In genomic region chr2:201833796-201834195, GRCh38 we compare ENCODE assay signal across 18 cellular contexts. TPM values are rescaled to one million over a fixed set of nuclear protein-coding genes. Genes with fewer than 3 reads are reported as not detected.
DNase-seq lines count a peak whose midpoint lies in the region; ATAC-seq and TF ChIP-seq lines count a peak whose summit lies in the region.
"Had no signal": no experiment of that assay in that cellular context is flagged by ENCODE, and none has a peak within 500 bp of the region (broad histone marks: within the 10 kb centered on the region; RNA-seq: fewer than 3 reads in every experiment).

No MANE protein-coding gene starts in this region.

- H3K4me2 ChIP-seq in smooth muscle cell: no peak overlapping the region

- H3K4me3 Mint-ChIP-seq in nephron: no peak overlapping the region
- H3K4me3 Mint-ChIP-seq in natural killer cell: no peak overlapping the region
- H3K4me3 Mint-ChIP-seq: CD14-positive monocyte, IgD-negative memory B cell had no signal

- in situ Hi-C loops in SK-MEL-5 (cut with HindIII; ENCODE audit: low pct_unique_long_range_greater_than_20kb, low sequenced_read_pairs): no loop called here

- H3K9ac ChIP-seq in smooth muscle cell (ENCODE audit: low read depth): no peak overlapping the region

- H3K4me3 ChIP-seq in GM12865 (ENCODE audit: low read depth, low read length) (no peak overlapping the region), smooth muscle cell (no peak overlapping the region)
- H3K4me3 ChIP-seq: SJSA1 had no signal

- peaks cover 2% of the 10 kb centered on the region for H3K9me3 Mint-ChIP-seq in nephron
- no peaks in the 10 kb centered on the region for H3K9me3 Mint-ChIP-seq in natural killer cell
- H3K9me3 Mint-ChIP-seq: CD14-positive monocyte, IgD-negative memory B cell had no signal

- H3K27ac ChIP-seq in smooth muscle cell (ENCODE audit: low read depth) (peak overlapping the region; percentile 85), substantia nigra (ENCODE audit: low read depth, low read length, poor library complexity, severe bottlenecking) (no peak overlapping the region)
- H3K27ac ChIP-seq: SJSA1 had no signal

- no peaks in the 10 kb centered on the region for H3K27me3 ChIP-seq in smooth muscle cell (ENCODE audit: low read depth)
- H3K27me3 ChIP-seq: SJSA1 had no signal

- ATAC-seq in natural killer cell: no peak

- no peaks in the 10 kb centered on the region for H3K9me3 ChIP-seq in smooth muscle cell (replicated peaks; ENCODE audit: low read depth)
- H3K9me3 ChIP-seq: Caco-2, SJSA1 had no signal

- DNase-seq in GM12865 (ENCODE audit: low read depth): peak; percentile 14
- DNase-seq in SK-MEL-5 (ENCODE audit: low read depth, low spot score): peak; percentile 92
- DNase-seq in smooth muscle cell (lab: John Stamatoyannopoulos, UW; ENCODE audit: unreplicated experiment): no peak
- DNase-seq in substantia nigra (lab: John Stamatoyannopoulos, UW): no peak
- no peak for DNase-seq in NCI-H1092 (lab: John Stamatoyannopoulos, UW)
- DNase-seq in natural killer cell: no peak
- DNase-seq: Caco-2, DMS153, H7, Kasumi-1, NCI-H1930, NCI-H2171, NCI-H446 treated with DMSO at 0.1 percent for 48 hours had no signal

- TF ChIP-seq CTCF in GM12865 (IDR thresholded peaks at IDR 0.05; ENCODE audit: insufficient read depth, low read depth, low read length, missing control alignments) (no peak), nephron (IDR thresholded peaks at IDR 0.05; ENCODE audit: unreplicated experiment in 3 of 3) (no peak), smooth muscle cell (IDR thresholded peaks at IDR 0.05; ENCODE audit: borderline replicate concordance, insufficient read depth, poor library complexity, severe bottlenecking) (no peak), natural killer cell (IDR thresholded peaks at IDR 0.05) (no peak)

- no peaks in the 10 kb centered on the region for H3K36me3 ChIP-seq in smooth muscle cell (ENCODE audit: low read depth)
- H3K36me3 ChIP-seq: SJSA1 had no signal

- no peaks in the 10 kb centered on the region for H3K27me3 Mint-ChIP-seq in nephron (ENCODE audit: low read depth)
- H3K27me3 Mint-ChIP-seq in natural killer cell (ENCODE audit: low read depth in 2 of 2): peaks cover 9 to 15% of the 10 kb centered on the region in 2 donors
- H3K27me3 Mint-ChIP-seq: IgD-negative memory B cell had no signal

- H4K20me1 ChIP-seq in smooth muscle cell (ENCODE audit: low read depth): no peaks in the 10 kb centered on the region

- 59% methylated on average over 8 of the region's 8 CpGs for WGBS in smooth muscle cell (ENCODE audit: low lambda C conversion rate)

- H3K27ac Mint-ChIP-seq in nephron (peak overlapping the region in 2 of 3 experiments; percentile 36 to 59), natural killer cell (no peak overlapping the region)
- H3K27ac Mint-ChIP-seq: CD14-positive monocyte, IgD-negative memory B cell had no signal

- intact Hi-C loops in natural killer cell (cut with micrococcal nuclease): no loop called here

- H3K4me1 Mint-ChIP-seq in nephron (peaks cover 7% of the 10 kb centered on the region), natural killer cell (no peaks in the 10 kb centered on the region)
- H3K4me1 Mint-ChIP-seq: CD14-positive monocyte, IgD-negative memory B cell had no signal

- no peaks in the 10 kb centered on the region for H3F3A ChIP-seq in smooth muscle cell (ENCODE audit: low read depth)

- no peaks in the 10 kb centered on the region for H3K79me2 ChIP-seq in smooth muscle cell (ENCODE audit: low read depth)

- H3K36me3 Mint-ChIP-seq in nephron (ENCODE audit: low read depth) (peaks cover 4% of the 10 kb centered on the region), natural killer cell (no peaks in the 10 kb centered on the region)
- H3K36me3 Mint-ChIP-seq: CD14-positive monocyte, IgD-negative memory B cell had no signal

- H2AFZ ChIP-seq in smooth muscle cell (ENCODE audit: low read depth): no peak overlapping the region

- peaks cover 11% of the 10 kb centered on the region for H3K4me1 ChIP-seq in smooth muscle cell (ENCODE audit: low read depth)
- H3K4me1 ChIP-seq: Caco-2 had no signal

RNA-seq across cellular contexts. Expression of gene CDK15, which starts 27.5 kb away (rescaled TPM):
- 0.90 and 0.95 TPM in 2 replicates for total RNA-seq in SK-MEL-5 (2014; rRNA removed; shearing (Covaris generic))
- polyA plus RNA-seq in SK-MEL-5 (2015; cell fraction: cytosol; rRNA removed): 0.14 and 0.18 TPM in 2 replicates
- polyA plus RNA-seq in SK-MEL-5 (2015; cell fraction: nucleus; rRNA removed): 0.32 TPM in 1 of 2 replicates, not detected in the other
- total RNA-seq in smooth muscle cell (0.40 and 2.2 TPM in 2 replicates), natural killer cell (1 to 10 TPM in 1 of 3 donors, under 1 TPM in 1, not detected in 1; 0.72 to 2.5 TPM)
- 0.93 and 1.8 TPM in 2 replicates for polyA plus RNA-seq in smooth muscle cell
- total RNA-seq: Caco-2, H7, HT-29 had no signal
- polyA plus RNA-seq: CD14-positive monocyte, IgD-negative memory B cell had no signal

RNA-seq across cellular contexts. Expression of gene ALS2, which starts 53.1 kb away (rescaled TPM):
- 18.4 and 22.1 TPM in 2 replicates for total RNA-seq in SK-MEL-5 (2014; rRNA removed; shearing (Covaris generic))
- polyA plus RNA-seq in SK-MEL-5 (2015; cell fraction: cytosol; rRNA removed): 17.8 and 19.7 TPM in 2 replicates
- 43.9 and 55.2 TPM in 2 replicates for polyA plus RNA-seq in SK-MEL-5 (2015; cell fraction: nucleus; rRNA removed)
- total RNA-seq in smooth muscle cell: 22.7 and 24.4 TPM in 2 replicates
- polyA plus RNA-seq in smooth muscle cell: 9.5 and 11.0 TPM in 2 replicates
- total RNA-seq in natural killer cell: 10 to 100 TPM; 15.0 to 28.6 (median 19.1) TPM

Comparison
In these comparisons a context has a peak if more than half of its experiments do, and no peak if none do; other contexts are left out.
1. DNase-seq: peak in GM12865 (single experiment) and SK-MEL-5 (single experiment); none in smooth muscle cell (single experiment), substantia nigra (0 of 49), NCI-H1092 (single experiment) and natural killer cell (single experiment).
2. H3K27ac Mint-ChIP-seq: peak in nephron (2 of 3); none in natural killer cell (0 of 2).